Comparison of ENCODE assay signal across 1 cellular context in genomic region chr4:70687821-70688794, GRCh38.
TF ChIP-seq lines count a peak whose summit lies in the region.

Gene UTP3, plus strand, starts transcription at chr4:70688532. Its CDS starts 146 bp downstream, at chr4:70688678.

TF ChIP-seq in HepG2, 621 proteins besides CTCF, POLR2A, EP300 and RAD21 (continued from another document and continues in another):
- peak; percentile 41 for TF ChIP-seq ZNF768 (CRISPR knock-in tag; IDR thresholded peaks at IDR 0.05)
- no peak for TF ChIP-seq AHDC1 (CRISPR knock-in tag; IDR thresholded peaks at IDR 0.05; ENCODE audit: borderline replicate concordance)
- TF ChIP-seq, protein P1, sequence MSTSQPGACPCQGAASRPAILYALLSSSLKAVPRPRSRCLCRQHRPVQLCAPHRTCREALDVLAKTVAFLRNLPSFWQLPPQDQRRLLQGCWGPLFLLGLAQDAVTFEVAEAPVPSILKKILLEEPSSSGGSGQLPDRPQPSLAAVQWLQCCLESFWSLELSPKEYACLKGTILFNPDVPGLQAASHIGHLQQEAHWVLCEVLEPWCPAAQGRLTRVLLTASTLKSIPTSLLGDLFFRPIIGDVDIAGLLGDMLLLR (CRISPR knock-in tag; IDR thresholded peaks at IDR 0.05), result peak; percentile 57; the same call in 1 of the 2 replicates
- TF ChIP-seq, protein P2, sequence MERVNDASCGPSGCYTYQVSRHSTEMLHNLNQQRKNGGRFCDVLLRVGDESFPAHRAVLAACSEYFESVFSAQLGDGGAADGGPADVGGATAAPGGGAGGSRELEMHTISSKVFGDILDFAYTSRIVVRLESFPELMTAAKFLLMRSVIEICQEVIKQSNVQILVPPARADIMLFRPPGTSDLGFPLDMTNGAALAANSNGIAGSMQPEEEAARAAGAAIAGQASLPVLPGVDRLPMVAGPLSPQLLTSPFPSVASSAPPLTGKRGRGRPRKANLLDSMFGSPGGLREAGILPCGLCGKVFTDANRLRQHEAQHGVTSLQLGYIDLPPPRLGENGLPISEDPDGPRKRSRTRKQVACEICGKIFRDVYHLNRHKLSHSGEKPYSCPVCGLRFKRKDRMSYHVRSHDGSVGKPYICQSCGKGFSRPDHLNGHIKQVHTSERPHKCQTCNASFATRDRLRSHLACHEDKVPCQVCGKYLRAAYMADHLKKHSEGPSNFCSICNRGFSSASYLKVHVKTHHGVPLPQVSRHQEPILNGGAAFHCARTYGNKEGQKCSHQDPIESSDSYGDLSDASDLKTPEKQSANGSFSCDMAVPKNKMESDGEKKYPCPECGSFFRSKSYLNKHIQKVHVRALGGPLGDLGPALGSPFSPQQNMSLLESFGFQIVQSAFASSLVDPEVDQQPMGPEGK (CRISPR knock-in tag; IDR thresholded peaks at IDR 0.05), result peak; percentile 74
- no peak for TF ChIP-seq CCDC6 (CRISPR knock-in tag; IDR thresholded peaks at IDR 0.05)
- no peak for TF ChIP-seq MZF1 (CRISPR knock-in tag; IDR thresholded peaks at IDR 0.05; ENCODE audit: borderline replicate concordance)
- peak; percentile 99 for TF ChIP-seq XRCC5 (optimal IDR thresholded peaks at IDR 0.05; ENCODE audit: low read length)
- peak; percentile 91; the same call in 2 of the 3 replicates for TF ChIP-seq MXI1 (IDR thresholded peaks at IDR 0.05; ENCODE audit: borderline replicate concordance, low read depth, low read length)
- peak; percentile 84; the same call in 1 of the 2 replicates for TF ChIP-seq ZIK1 (CRISPR knock-in tag; IDR thresholded peaks at IDR 0.05; ENCODE audit: borderline replicate concordance, low read depth)
- TF ChIP-seq JDP2 (CRISPR knock-in tag; IDR thresholded peaks at IDR 0.05; ENCODE audit: borderline replicate concordance), result no peak
- 0 out of 2 replicates have a peak, but pooled peaks have one; percentile 26 for TF ChIP-seq SP5 (CRISPR knock-in tag; IDR thresholded peaks at IDR 0.05; ENCODE audit: borderline replicate concordance, low read depth)
- no peak for TF ChIP-seq ZNF235 (CRISPR knock-in tag; IDR thresholded peaks at IDR 0.05; ENCODE audit: borderline replicate concordance)
- TF ChIP-seq HMGXB4 (CRISPR knock-in tag; IDR thresholded peaks at IDR 0.05; ENCODE audit: borderline replicate concordance in 1 of 2, low read depth in 1 of 2), result peak; percentile 98 to 99
- 0 out of 2 replicates have a peak, but pooled peaks have one; percentile 87 for TF ChIP-seq CC2D1A (CRISPR knock-in tag; IDR thresholded peaks at IDR 0.05)
- no peak for TF ChIP-seq ZNF577 (CRISPR knock-in tag; IDR thresholded peaks at IDR 0.05; ENCODE audit: borderline replicate concordance, low read depth)
- TF ChIP-seq ZNF713 (CRISPR knock-in tag; IDR thresholded peaks at IDR 0.05), result no peak
- TF ChIP-seq ZNF766 (CRISPR knock-in tag; IDR thresholded peaks at IDR 0.05; ENCODE audit: borderline replicate concordance), result peak; percentile 97
- TF ChIP-seq HDAC1 (CRISPR knock-in tag; IDR thresholded peaks at IDR 0.05), result peak; percentile 88
- no peak for TF ChIP-seq ZNF513 (CRISPR knock-in tag; conservative IDR thresholded peaks at IDR 0.05)
- no peak for TF ChIP-seq PHB2 (IDR thresholded peaks at IDR 0.05; ENCODE audit: partially characterized antibody)
- TF ChIP-seq ZBTB49 (CRISPR knock-in tag; IDR thresholded peaks at IDR 0.05; ENCODE audit: borderline replicate concordance), result no peak
- TF ChIP-seq, protein P3, sequence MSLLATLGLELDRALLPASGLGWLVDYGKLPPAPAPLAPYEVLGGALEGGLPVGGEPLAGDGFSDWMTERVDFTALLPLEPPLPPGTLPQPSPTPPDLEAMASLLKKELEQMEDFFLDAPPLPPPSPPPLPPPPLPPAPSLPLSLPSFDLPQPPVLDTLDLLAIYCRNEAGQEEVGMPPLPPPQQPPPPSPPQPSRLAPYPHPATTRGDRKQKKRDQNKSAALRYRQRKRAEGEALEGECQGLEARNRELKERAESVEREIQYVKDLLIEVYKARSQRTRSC (CRISPR knock-in tag; IDR thresholded peaks at IDR 0.05; ENCODE audit: low read depth), result no peak
- TF ChIP-seq, protein P4, sequence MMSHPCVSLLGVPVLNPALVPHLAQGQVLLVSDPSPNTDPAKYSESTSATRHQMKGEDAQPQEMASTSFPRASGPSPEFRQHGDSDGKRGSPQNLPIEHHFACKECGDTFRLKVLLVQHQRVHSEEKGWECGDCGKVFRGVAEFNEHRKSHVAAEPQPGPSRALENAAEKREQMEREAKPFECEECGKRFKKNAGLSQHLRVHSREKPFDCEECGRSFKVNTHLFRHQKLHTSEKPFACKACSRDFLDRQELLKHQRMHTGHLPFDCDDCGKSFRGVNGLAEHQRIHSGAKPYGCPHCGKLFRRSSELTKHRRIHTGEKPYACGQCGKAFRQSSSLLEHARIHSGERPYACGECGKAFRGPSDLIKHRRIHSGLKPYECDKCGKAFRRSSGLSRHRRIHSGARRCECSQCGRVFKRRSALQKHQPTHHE (CRISPR knock-in tag; IDR thresholded peaks at IDR 0.05; ENCODE audit: borderline replicate concordance), result no peak; the same call in 1 of the 2 replicates
- peak; percentile 99 for TF ChIP-seq ASH2L (IDR thresholded peaks at IDR 0.05; ENCODE audit: insufficient read length, low read depth, low read length)
- TF ChIP-seq KAT8 (CRISPR knock-in tag; IDR thresholded peaks at IDR 0.05), result peak; percentile 100
- 0 out of 2 replicates have a peak, but pooled peaks have one; percentile 16 for TF ChIP-seq SIN3A (IDR thresholded peaks at IDR 0.05; ENCODE audit: borderline replicate concordance, low read depth, low read length)
- TF ChIP-seq PPARG (CRISPR knock-in tag; conservative IDR thresholded peaks at IDR 0.05), result peak; percentile 71
- peak; percentile 85; the same call in 1 of the 2 replicates for TF ChIP-seq ZNF569 (CRISPR knock-in tag; IDR thresholded peaks at IDR 0.05; ENCODE audit: borderline replicate concordance)
- TF ChIP-seq, protein P5, sequence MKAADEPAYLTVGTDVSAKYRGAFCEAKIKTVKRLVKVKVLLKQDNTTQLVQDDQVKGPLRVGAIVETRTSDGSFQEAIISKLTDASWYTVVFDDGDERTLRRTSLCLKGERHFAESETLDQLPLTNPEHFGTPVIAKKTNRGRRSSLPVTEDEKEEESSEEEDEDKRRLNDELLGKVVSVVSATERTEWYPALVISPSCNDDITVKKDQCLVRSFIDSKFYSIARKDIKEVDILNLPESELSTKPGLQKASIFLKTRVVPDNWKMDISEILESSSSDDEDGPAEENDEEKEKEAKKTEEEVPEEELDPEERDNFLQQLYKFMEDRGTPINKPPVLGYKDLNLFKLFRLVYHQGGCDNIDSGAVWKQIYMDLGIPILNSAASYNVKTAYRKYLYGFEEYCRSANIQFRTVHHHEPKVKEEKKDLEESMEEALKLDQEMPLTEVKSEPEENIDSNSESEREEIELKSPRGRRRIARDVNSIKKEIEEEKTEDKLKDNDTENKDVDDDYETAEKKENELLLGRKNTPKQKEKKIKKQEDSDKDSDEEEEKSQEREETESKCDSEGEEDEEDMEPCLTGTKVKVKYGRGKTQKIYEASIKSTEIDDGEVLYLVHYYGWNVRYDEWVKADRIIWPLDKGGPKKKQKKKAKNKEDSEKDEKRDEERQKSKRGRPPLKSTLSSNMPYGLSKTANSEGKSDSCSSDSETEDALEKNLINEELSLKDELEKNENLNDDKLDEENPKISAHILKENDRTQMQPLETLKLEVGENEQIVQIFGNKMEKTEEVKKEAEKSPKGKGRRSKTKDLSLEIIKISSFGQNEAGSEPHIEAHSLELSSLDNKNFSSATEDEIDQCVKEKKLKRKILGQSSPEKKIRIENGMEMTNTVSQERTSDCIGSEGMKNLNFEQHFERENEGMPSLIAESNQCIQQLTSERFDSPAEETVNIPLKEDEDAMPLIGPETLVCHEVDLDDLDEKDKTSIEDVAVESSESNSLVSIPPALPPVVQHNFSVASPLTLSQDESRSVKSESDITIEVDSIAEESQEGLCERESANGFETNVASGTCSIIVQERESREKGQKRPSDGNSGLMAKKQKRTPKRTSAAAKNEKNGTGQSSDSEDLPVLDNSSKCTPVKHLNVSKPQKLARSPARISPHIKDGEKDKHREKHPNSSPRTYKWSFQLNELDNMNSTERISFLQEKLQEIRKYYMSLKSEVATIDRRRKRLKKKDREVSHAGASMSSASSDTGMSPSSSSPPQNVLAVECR (CRISPR knock-in tag; IDR thresholded peaks at IDR 0.05; ENCODE audit: borderline replicate concordance), result peak; percentile 92
- peak; percentile 84; the same call in 1 of the 2 replicates for TF ChIP-seq ZNF782 (CRISPR knock-in tag; IDR thresholded peaks at IDR 0.05; ENCODE audit: borderline replicate concordance)
- no peak for TF ChIP-seq MBNL3 (CRISPR knock-in tag; conservative IDR thresholded peaks at IDR 0.05)
- TF ChIP-seq ZNF10 (CRISPR knock-in tag; IDR thresholded peaks at IDR 0.05; ENCODE audit: borderline replicate concordance, low read depth), result no peak; the same call in 1 of the 2 replicates
- peak; percentile 83; the same call in 1 of the 2 replicates for TF ChIP-seq ZNF331 (CRISPR knock-in tag; IDR thresholded peaks at IDR 0.05)
- TF ChIP-seq NFYC (CRISPR knock-in tag; IDR thresholded peaks at IDR 0.05), result peak; percentile 40; the same call in 1 of the 2 replicates
- no peak for TF ChIP-seq ZNF557 (CRISPR knock-in tag; IDR thresholded peaks at IDR 0.05)
